ENCODE assay signal across 8 cellular contexts in genomic region chr14:51239813-51240803, GRCh38. TPM values are rescaled to one million over a fixed set of nuclear protein-coding genes. Genes with fewer than 3 reads are reported as not detected.
DNase-seq lines count a peak whose midpoint lies in the region; ATAC-seq and TF ChIP-seq lines count a peak whose summit lies in the region.

Gene TMX1 (plus strand): TSS chr14:51240247. CDS start chr14:51240293, 46 bp downstream.

- peak within 1 kb of the TSS; percentile 86 for H3K4me2 ChIP-seq in SK-N-SH

- WGBS in SK-N-SH (ENCODE audit: low lambda C conversion rate) = 1% methylated on average over 38 of the region's 65 CpGs
- WGBS in suprapubic skin = under 1% methylated on average over 37 of the region's 65 CpGs

- H3F3A ChIP-seq in SK-N-SH (replicated peaks; ENCODE audit: insufficient read depth) = no peaks in the 10 kb centered on the region

- peak within 1 kb of the TSS; percentile 73 to 91 for H3K27ac ChIP-seq in SK-N-SH (ENCODE audit: low read depth in 2 of 2, low read length in 1 of 2)
- peak within 1 kb of the TSS; percentile 83 for H3K27ac ChIP-seq in suprapubic skin

- TF ChIP-seq RAD21 in SK-N-SH (IDR thresholded peaks at IDR 0.05; ENCODE audit: low read length) = no peak; the same call in 1 of the 2 replicates

- peak; percentile 84 for ATAC-seq in HG02610 (IDR thresholded peaks at IDR 0.05; ENCODE audit: unreplicated experiment)

- H3K36me3 ChIP-seq in SK-N-SH (replicated peaks in 1 of 2; ENCODE audit: control insufficient read depth in 1 of 2, insufficient read depth in 2 of 2, low read length in 1 of 2) (peaks cover 2 to 9% of the 10 kb centered on the region in 2 experiments), suprapubic skin (no peaks in the 10 kb centered on the region)

- H3K79me2 ChIP-seq in SK-N-SH (ENCODE audit: insufficient read depth) = peaks cover 51% of the 10 kb centered on the region

- peak in 1 of 2 donors; percentile 79 for TF ChIP-seq POLR2A in suprapubic skin (IDR thresholded peaks at IDR 0.05)

- H3K9ac ChIP-seq in SK-N-SH = peak within 1 kb of the TSS; percentile 94

- H3K4me1 ChIP-seq in SK-N-SH (ENCODE audit: control insufficient read depth in 1 of 2, insufficient read depth in 2 of 2, low read depth in 1 of 2, low read length in 1 of 2) (peaks cover 3 to 13% of the 10 kb centered on the region in 2 experiments; a peak in 3 of 4 replicates), suprapubic skin (peaks cover 24% of the 10 kb centered on the region)

- H4K20me1 ChIP-seq in SK-N-SH (ENCODE audit: insufficient read depth) = no peaks in the 10 kb centered on the region

- H3K9me2 ChIP-seq in SK-N-SH = no peaks in the 10 kb centered on the region

- no peak for TF ChIP-seq CTCF in GM10266 (IDR thresholded peaks at IDR 0.05; ENCODE audit: control insufficient read depth, insufficient read depth, low read depth, missing control alignments)
- TF ChIP-seq CTCF in SK-N-SH (IDR thresholded peaks at IDR 0.05) = peak; percentile 35
- TF ChIP-seq CTCF in suprapubic skin (IDR thresholded peaks at IDR 0.05) = no peak

- POLR2A ChIA-PET in SK-N-SH (lab: Yijun Ruan, JAX) = interaction anchor here (0.7 to 1.5 kb wide), 4 partner anchors 11 to 632 kb away, joined by 3 to 4 read pairs (median 4); partner anchors contain the start of gene TRIM9

- H3K27me3 ChIP-seq in SK-N-SH (ENCODE audit: insufficient read depth) (no peaks in the 10 kb centered on the region), suprapubic skin (no peaks in the 10 kb centered on the region)

- H2AFZ ChIP-seq in SK-N-SH (ENCODE audit: low read depth) = peak within 1 kb of the TSS; percentile 97

- CTCF ChIA-PET in SK-N-SH (lab: Yijun Ruan, JAX) = interaction anchor here (0.7 to 1.1 kb wide), 4 partner anchors 29 to 539 kb away, joined by 3 read pairs; no protein-coding TSS in a partner anchor

- H3K4me3 ChIP-seq in SK-N-SH (ENCODE audit: low read depth in 2 of 2, low read length in 1 of 2) (peak within 1 kb of the TSS; percentile 98), suprapubic skin (peak within 1 kb of the TSS; percentile 84)

- no peak for TF ChIP-seq EP300 in SK-N-SH (IDR thresholded peaks at IDR 0.05; ENCODE audit: borderline replicate concordance in 1 of 2, low read depth in 1 of 2, low read length in 1 of 2)
- TF ChIP-seq EP300 in suprapubic skin (IDR thresholded peaks at IDR 0.05) = no peak

- DNase-seq in GM10266 (ENCODE audit: extremely low spot score) (peak; percentile 90), NCI-H1092 (lab: John Stamatoyannopoulos, UW) (peak; percentile 100), SK-N-SH (peak; percentile 96), glomerular endothelial cell (ENCODE audit: extremely low read depth, low read depth, low spot score) (peak; percentile 91), occipital lobe (lab: John Stamatoyannopoulos, UW) (peak; percentile 92), suprapubic skin (ENCODE audit: low spot score in 2 of 2) (peak; percentile 95 to 97)
- peak; percentile 88 for DNase-seq in activated naive CD4-positive, alpha-beta T cell treated with anti-CD3 and anti-CD28 coated beads, Interleukin-2, amount 50 U/mL, for 16 hours

- H3K9me3 ChIP-seq in SK-N-SH (no peaks in the 10 kb centered on the region), suprapubic skin (no peaks in the 10 kb centered on the region)

TF ChIP-seq in SK-N-SH, 30 proteins besides CTCF, POLR2A, EP300 and RAD21 (continues in another document):
- no peak for TF ChIP-seq PBX3 (IDR thresholded peaks at IDR 0.05)
- TF ChIP-seq TEAD4 (IDR thresholded peaks at IDR 0.05; ENCODE audit: borderline replicate concordance, insufficient read depth) = no peak
- peak; percentile 51; the same call in 1 of the 2 replicates for TF ChIP-seq SIN3A (IDR thresholded peaks at IDR 0.05; ENCODE audit: borderline replicate concordance, low read depth, low read length)
- no peak for TF ChIP-seq JUND (IDR thresholded peaks at IDR 0.05)
- TF ChIP-seq NRF1 (IDR thresholded peaks at IDR 0.05; ENCODE audit: low read depth, low read length) = peak; percentile 97
- TF ChIP-seq GABPA (IDR thresholded peaks at IDR 0.05; ENCODE audit: low read depth) = peak; percentile 42
- TF ChIP-seq RFX5 (IDR thresholded peaks at IDR 0.05; ENCODE audit: low read length) = no peak
- no peak for TF ChIP-seq ZBTB33 (IDR thresholded peaks at IDR 0.05; ENCODE audit: borderline replicate concordance, low read depth)
- no peak for TF ChIP-seq REST (IDR thresholded peaks at IDR 0.05; ENCODE audit: low read depth, low read length)
- no peak for TF ChIP-seq GATA2 (CRISPR knock-in tag; IDR thresholded peaks at IDR 0.05)
- TF ChIP-seq EZH2phosphoT487 (IDR thresholded peaks at IDR 0.05; ENCODE audit: borderline replicate concordance, low read depth) = no peak
- no peak for TF ChIP-seq NFIC (IDR thresholded peaks at IDR 0.05; ENCODE audit: borderline replicate concordance)
- no peak for TF ChIP-seq RCOR1 (IDR thresholded peaks at IDR 0.05; ENCODE audit: low read length)
- TF ChIP-seq FOXJ3 (CRISPR knock-in tag; IDR thresholded peaks at IDR 0.05) = no peak
- peak; percentile 86 for TF ChIP-seq YY1 (IDR thresholded peaks at IDR 0.05; ENCODE audit: low read depth)
- TF ChIP-seq POLR2AphosphoS5 (IDR thresholded peaks at IDR 0.05; ENCODE audit: low read depth, low read length) = peak; percentile 96
- TF ChIP-seq FOSL2 (IDR thresholded peaks at IDR 0.05; ENCODE audit: borderline replicate concordance, low read depth) = no peak
- no peak for TF ChIP-seq USF1 (IDR thresholded peaks at IDR 0.05; ENCODE audit: borderline replicate concordance, low read depth)

RNA-seq across cellular contexts. Expression of gene TMX1, which starts in this region (rescaled TPM):
- polyA plus RNA-seq in SK-N-SH (2012; rRNA removed) = 16.1 and 16.8 TPM in 2 replicates
- 23.1 and 24.6 TPM in 2 replicates for polyA plus RNA-seq in SK-N-SH (2012; cell fraction: cytosol; rRNA removed)
- polyA plus RNA-seq in SK-N-SH (2012; cell fraction: nucleus; rRNA removed) = 4.1 and 6.8 TPM in 2 replicates
- total RNA-seq in glomerular endothelial cell = 36.5 and 36.6 TPM in 2 replicates
- total RNA-seq in occipital lobe = 32.0 TPM
- 10 to 100 TPM; 17.1 to 33.0 (median 21.8) TPM for total RNA-seq in suprapubic skin

Comparison
In these comparisons a context has a peak if more than half of its experiments do, and no peak if none do; other contexts are left out.
1. Peak in every context shown above with its lines: DNase-seq, ATAC-seq, H3K4me3 ChIP-seq and H3K27ac ChIP-seq.